8 cellular contexts compared by ENCODE assay signal in the genomic region with DNA sequence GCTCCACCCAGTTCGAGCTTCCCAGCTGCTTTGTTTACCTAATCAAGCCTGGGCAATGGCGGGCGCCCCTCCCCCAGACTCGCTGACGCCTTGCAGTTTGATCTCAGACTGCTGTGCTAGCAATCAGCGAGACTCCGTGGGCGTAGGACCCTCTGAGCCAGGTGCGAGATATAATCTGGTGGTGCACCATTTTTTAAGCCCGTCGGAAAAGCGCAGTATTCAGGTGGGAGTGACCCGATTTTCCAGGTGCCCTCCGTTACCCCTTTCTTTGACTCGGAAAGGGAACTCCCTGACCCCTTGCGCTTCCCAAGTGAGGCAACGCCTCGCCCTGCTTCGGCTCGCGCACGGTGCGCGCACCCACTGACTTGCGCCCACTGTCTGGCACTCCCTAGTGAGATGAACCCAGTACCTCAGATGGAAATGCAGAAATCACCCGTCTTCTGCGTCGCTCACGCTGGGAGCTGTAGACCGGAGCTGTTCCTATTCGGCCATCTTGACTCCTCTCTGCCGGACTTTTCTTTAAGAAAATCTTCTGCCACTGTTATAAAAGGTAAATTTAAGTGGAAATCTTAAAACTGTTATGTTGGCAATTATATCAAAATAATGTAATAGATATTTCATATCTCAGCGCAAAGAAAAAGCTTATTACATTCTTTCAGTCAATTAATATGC.
DNase-seq lines count a peak whose midpoint lies in the region; ATAC-seq and TF ChIP-seq lines count a peak whose summit lies in the region.
"Not testable (repeated sequence)": the region's sequence is repeated elsewhere in the genome, so short reads cannot be mapped to it uniquely, and the experiment has no call there.

No MANE protein-coding gene starts in this region.

- not testable (repeated sequence) for TF ChIP-seq POLR2A in body of pancreas (IDR thresholded peaks at IDR 0.05)

- POLR2A ChIA-PET in T-cell (lab: Charles Lee): not testable (repeated sequence)

- H3K79me2 ChIP-seq in KMS-11 (ENCODE audit: insufficient read depth, low read depth): not testable (repeated sequence)

- H2AFZ ChIP-seq in KMS-11 (ENCODE audit: low read depth): not testable (repeated sequence)

- peak overlapping the region; percentile 15; the same call in 1 of the 2 replicates for H3K9ac ChIP-seq in KMS-11

- not testable (repeated sequence) for H3K4me1 ChIP-seq in CD4-positive, CD25-positive, alpha-beta regulatory T cell (ENCODE audit: control insufficient read depth, insufficient read depth, low read length, poor library complexity, severe bottlenecking); KMS-11 (ENCODE audit: low read depth, poor library complexity, severe bottlenecking); body of pancreas; right cardiac atrium (ENCODE audit: control insufficient read depth, insufficient read depth, low read length)

- H3K27ac Mint-ChIP-seq in CD4-positive, CD25-positive, alpha-beta regulatory T cell; T-cell; activated T-cell treated with anti-CD3 and anti-CD28 coated beads, Interleukin-2, amount 50 U/mL, for 24 hours: not testable (repeated sequence)
- peak overlapping the region in 1 of 6 donors; percentile 42 for H3K27ac Mint-ChIP-seq in naive B cell

- not testable (repeated sequence) for H3K9me3 Mint-ChIP-seq in CD4-positive, CD25-positive, alpha-beta regulatory T cell; T-cell; activated T-cell treated with anti-CD3 and anti-CD28 coated beads, Interleukin-2, amount 50 U/mL, for 24 hours
- H3K9me3 Mint-ChIP-seq in naive B cell: peaks cover 0 to 12% (median 0%) of the 10 kb centered on the region in 7 donors

- not testable (repeated sequence) for DNase-seq in CD4-positive, CD25-positive, alpha-beta regulatory T cell
- DNase-seq in T-cell (peak in 21 of 34 experiments; percentile 1 to 54 (median 8)), body of pancreas (peak in 3 of 4 donors; percentile 11 to 34 (median 24)), right cardiac atrium (peak in 2 of 3 donors; percentile 25 to 52), naive B cell (peak; percentile 6)
- DNase-seq in activated T-cell treated with anti-CD3 and anti-CD28 coated beads, Interleukin-2, amount 50 U/mL, for 24 hours: peak; percentile 27
- peak; percentile 13 for DNase-seq in stimulated activated CD4-positive, alpha-beta T cell treated with anti-CD3 and anti-CD28 coated beads, Interleukin-2, amount 100 ng/mL, for 4 hours (ENCODE audit: low read depth)

- H3K36me3 Mint-ChIP-seq in CD4-positive, CD25-positive, alpha-beta regulatory T cell; T-cell; activated T-cell treated with anti-CD3 and anti-CD28 coated beads, Interleukin-2, amount 50 U/mL, for 24 hours (ENCODE audit: low read depth); naive B cell: not testable (repeated sequence)

- CTCF ChIA-PET in T-cell (lab: Charles Lee): not testable (repeated sequence)

- H3K27me3 Mint-ChIP-seq in CD4-positive, CD25-positive, alpha-beta regulatory T cell; T-cell; activated T-cell treated with anti-CD3 and anti-CD28 coated beads, Interleukin-2, amount 50 U/mL, for 24 hours; naive B cell: not testable (repeated sequence)

- H3K4me1 Mint-ChIP-seq in CD4-positive, CD25-positive, alpha-beta regulatory T cell; T-cell; activated T-cell treated with anti-CD3 and anti-CD28 coated beads, Interleukin-2, amount 50 U/mL, for 24 hours (ENCODE audit: low read depth); naive B cell: not testable (repeated sequence)

- H3K4me3 Mint-ChIP-seq in CD4-positive, CD25-positive, alpha-beta regulatory T cell: not testable (repeated sequence)
- H3K4me3 Mint-ChIP-seq in T-cell (peak overlapping the region; percentile 35 to 56 (median 52)), naive B cell (peak overlapping the region in 4 of 8 donors; percentile 10 to 66 (median 28))
- H3K4me3 Mint-ChIP-seq in activated T-cell treated with anti-CD3 and anti-CD28 coated beads, Interleukin-2, amount 50 U/mL, for 24 hours: peak overlapping the region; percentile 45

- H4K20me1 ChIP-seq in KMS-11 (ENCODE audit: insufficient read depth): not testable (repeated sequence)

- not testable (repeated sequence) for H3K27me3 ChIP-seq in CD4-positive, CD25-positive, alpha-beta regulatory T cell (ENCODE audit: control insufficient read depth, insufficient read depth, low read length); KMS-11 (ENCODE audit: insufficient read depth, low read depth); body of pancreas; right cardiac atrium (ENCODE audit: control insufficient read depth, insufficient read depth)

- TF ChIP-seq CTCF in KMS-11 (conservative IDR thresholded peaks at IDR 0.05; ENCODE audit: low read depth, low read length); body of pancreas (IDR thresholded peaks at IDR 0.05): not testable (repeated sequence)

- intact Hi-C loops in body of pancreas (cut with DNase I); right cardiac atrium (cut with DNase I): not testable (repeated sequence)

- not testable (repeated sequence) for H3K27ac ChIP-seq in CD4-positive, CD25-positive, alpha-beta regulatory T cell (ENCODE audit: insufficient read depth, low read length, poor library complexity, severe bottlenecking); body of pancreas; right cardiac atrium (ENCODE audit: low read length)
- peak overlapping the region; percentile 33; the same call in 1 of the 2 replicates for H3K27ac ChIP-seq in KMS-11

- not testable (repeated sequence) for H3K9me3 ChIP-seq in CD4-positive, CD25-positive, alpha-beta regulatory T cell (ENCODE audit: control insufficient read depth in 2 of 2, low read length in 2 of 2); body of pancreas; right cardiac atrium (ENCODE audit: control insufficient read depth, low read length)

- H3K4me2 ChIP-seq in KMS-11: not testable (repeated sequence)

- 71 to 82% methylated on average over 29 to 32 of the region's 33 CpGs for WGBS in body of pancreas, 2 donors
- WGBS in right cardiac atrium: 71% methylated on average over 33 of the region's 33 CpGs

- peak overlapping the region; percentile 41 for H3K4me3 ChIP-seq in CD4-positive, CD25-positive, alpha-beta regulatory T cell (ENCODE audit: low read depth, low read length)
- not testable (repeated sequence) for H3K4me3 ChIP-seq in KMS-11 (IDR thresholded peaks at IDR 0.05; ENCODE audit: insufficient read depth, low read depth, low read length); body of pancreas; right cardiac atrium (ENCODE audit: low read length)

- not testable (repeated sequence) for ATAC-seq in CD4-positive, CD25-positive, alpha-beta regulatory T cell (ENCODE audit: low read depth in 2 of 2); T-cell (replicated peaks in 1 of 4); body of pancreas; right cardiac atrium; naive B cell (ENCODE audit: low read depth in 2 of 2)

- not testable (repeated sequence) for H3K36me3 ChIP-seq in CD4-positive, CD25-positive, alpha-beta regulatory T cell (ENCODE audit: control insufficient read depth, insufficient read depth, low read length); KMS-11 (ENCODE audit: insufficient read depth); body of pancreas (replicated peaks in 1 of 2; ENCODE audit: insufficient read depth in 1 of 2, low read depth in 2 of 2)
